Comparison of ENCODE assay signal across 11 cellular contexts in the genomic region with DNA sequence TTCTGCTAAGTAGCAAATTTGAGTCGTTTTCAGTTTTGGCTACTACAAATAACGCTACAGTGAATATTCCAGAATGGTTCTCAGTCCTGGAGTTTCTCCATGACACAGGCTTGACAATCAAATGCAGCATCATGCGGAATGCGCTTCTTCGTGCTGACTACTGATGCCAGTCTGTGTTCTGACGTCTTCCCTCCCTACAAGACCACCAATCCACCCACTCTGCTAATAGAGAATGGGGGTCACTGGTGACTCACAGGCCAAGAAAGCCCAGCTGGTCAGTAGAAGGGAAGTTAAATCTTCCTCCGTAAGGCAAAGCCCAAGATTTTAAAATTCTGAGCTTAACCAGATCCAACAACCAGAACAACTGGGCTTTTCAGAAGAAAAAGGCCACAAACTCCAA.
DNase-seq lines count a peak whose midpoint lies in the region; ATAC-seq and TF ChIP-seq lines count a peak whose summit lies in the region.
"Had no signal": no experiment of that assay in that cellular context is flagged by ENCODE, and none has a peak within 500 bp of the region (broad histone marks: within the 10 kb centered on the region; RNA-seq: fewer than 3 reads in every experiment).

No MANE protein-coding gene starts in this region.

- H3K36me3 Mint-ChIP-seq in endothelial cell (ENCODE audit: low read depth, unreplicated experiment) = peaks cover 5% of the 10 kb centered on the region
- peaks cover 3% of the 10 kb centered on the region for H3K36me3 Mint-ChIP-seq in neural crest cell (ENCODE audit: low read depth)
- H3K36me3 Mint-ChIP-seq in activated naive CD4-positive, alpha-beta T cell treated with anti-CD3 and anti-CD28 coated beads, Interleukin-2, amount 10 ng/mL, durations not matched to agents 7 days and 5 days = peaks cover 2% of the 10 kb centered on the region

- H3K27me3 ChIP-seq in right cardiac atrium (ENCODE audit: control insufficient read depth, insufficient read depth) = no peaks in the 10 kb centered on the region
- no peaks in the 10 kb centered on the region for H3K27me3 ChIP-seq in vagina
- H3K27me3 ChIP-seq: tibial nerve had no signal

- ATAC-seq in right cardiac atrium (no peak), Right ventricle myocardium inferior (no peak), HG03432 (IDR thresholded peaks at IDR 0.05; ENCODE audit: unreplicated experiment) (no peak)

- CTCF ChIA-PET in activated naive CD4-positive, alpha-beta T cell treated with anti-CD3 and anti-CD28 coated beads, Interleukin-2, amount 10 ng/mL, durations not matched to agents 7 days and 5 days (lab: Charles Lee) = no interaction called here

- 70% methylated on average over 7 of the region's 7 CpGs for WGBS in right cardiac atrium

- H3K4me3 Mint-ChIP-seq in endothelial cell (ENCODE audit: unreplicated experiment) (peak overlapping the region; percentile 66), neural crest cell (peak overlapping the region; percentile 7)
- no peak overlapping the region for H3K4me3 Mint-ChIP-seq in activated naive CD4-positive, alpha-beta T cell treated with anti-CD3 and anti-CD28 coated beads, Interleukin-2, amount 10 ng/mL, durations not matched to agents 7 days and 5 days
- H3K4me3 Mint-ChIP-seq: activated CD4-positive, alpha-beta T cell treated with anti-CD3 and anti-CD28 coated beads, Interleukin-2, amount 10 ng/mL, durations not matched to agents 24 days and 14 days; activated T-cell treated with anti-CD3 and anti-CD28 coated beads, Interleukin-2, amount 50 U/mL, for 72 hours had no signal

- H3K9me3 Mint-ChIP-seq in endothelial cell (ENCODE audit: unreplicated experiment) = no peaks in the 10 kb centered on the region
- H3K9me3 Mint-ChIP-seq in neural crest cell = no peaks in the 10 kb centered on the region
- H3K9me3 Mint-ChIP-seq in activated naive CD4-positive, alpha-beta T cell treated with anti-CD3 and anti-CD28 coated beads, Interleukin-2, amount 10 ng/mL, durations not matched to agents 7 days and 5 days = no peaks in the 10 kb centered on the region
- H3K9me3 Mint-ChIP-seq: activated CD4-positive, alpha-beta T cell treated with anti-CD3 and anti-CD28 coated beads, Interleukin-2, amount 10 ng/mL, durations not matched to agents 24 days and 14 days; activated T-cell treated with anti-CD3 and anti-CD28 coated beads, Interleukin-2, amount 50 U/mL, for 72 hours had no signal

- H3K27me3 Mint-ChIP-seq in endothelial cell (ENCODE audit: unreplicated experiment) = peaks cover 10% of the 10 kb centered on the region
- H3K27me3 Mint-ChIP-seq in neural crest cell (ENCODE audit: low read depth) = peaks cover 3% of the 10 kb centered on the region
- no peaks in the 10 kb centered on the region for H3K27me3 Mint-ChIP-seq in activated naive CD4-positive, alpha-beta T cell treated with anti-CD3 and anti-CD28 coated beads, Interleukin-2, amount 10 ng/mL, durations not matched to agents 7 days and 5 days
- H3K27me3 Mint-ChIP-seq: activated CD4-positive, alpha-beta T cell treated with anti-CD3 and anti-CD28 coated beads, Interleukin-2, amount 10 ng/mL, durations not matched to agents 24 days and 14 days had no signal

- DNase-seq in right cardiac atrium (no peak), Right ventricle myocardium inferior (ENCODE audit: missing footprints) (no peak), endothelial cell (ENCODE audit: low spot score) (no peak), neural crest cell (ENCODE audit: low read depth, low spot score) (no peak), vagina (ENCODE audit: extremely low spot score in 2 of 2) (no peak), ACHN (no peak)
- no peak for DNase-seq in activated naive CD4-positive, alpha-beta T cell treated with anti-CD3 and anti-CD28 coated beads, Interleukin-2, amount 10 ng/mL, durations not matched to agents 7 days and 5 days
- DNase-seq: activated CD4-positive, alpha-beta T cell treated with anti-CD3 and anti-CD28 coated beads, Interleukin-2, amount 10 ng/mL, durations not matched to agents 24 days and 14 days; activated T-cell treated with anti-CD3 and anti-CD28 coated beads, Interleukin-2, amount 50 U/mL, for 72 hours had no signal

- H3K36me3 ChIP-seq in vagina = no peaks in the 10 kb centered on the region
- H3K36me3 ChIP-seq: tibial nerve had no signal

- H3K4me1 Mint-ChIP-seq in endothelial cell (ENCODE audit: unreplicated experiment) (peaks cover 82% of the 10 kb centered on the region), neural crest cell (peaks cover 69% of the 10 kb centered on the region)
- H3K4me1 Mint-ChIP-seq in activated naive CD4-positive, alpha-beta T cell treated with anti-CD3 and anti-CD28 coated beads, Interleukin-2, amount 10 ng/mL, durations not matched to agents 7 days and 5 days = peaks cover 10% of the 10 kb centered on the region

- intact Hi-C loops in right cardiac atrium (cut with DNase I) (loop anchor here in 1 of 4 donors (10.0 kb wide), 1 partner anchor 99 kb away; no protein-coding TSS in a partner anchor), Right ventricle myocardium inferior (cut with DNase I) (no loop called here), vagina (cut with DNase I) (no loop called here)

- no peaks in the 10 kb centered on the region for H3K9me3 ChIP-seq in right cardiac atrium (ENCODE audit: control insufficient read depth, low read length)
- no peaks in the 10 kb centered on the region for H3K9me3 ChIP-seq in vagina
- H3K9me3 ChIP-seq: tibial nerve had no signal

- in situ Hi-C loops in ACHN (cut with HindIII; ENCODE audit: low pct_ligation_motif_present, low pct_unique_long_range_greater_than_20kb, low sequenced_read_pairs) = no loop called here

- H3K4me3 ChIP-seq in right cardiac atrium (ENCODE audit: low read length) = no peak overlapping the region
- no peak overlapping the region for H3K4me3 ChIP-seq in vagina
- H3K4me3 ChIP-seq: tibial nerve had no signal

- peak overlapping the region; percentile 89 for H3K27ac Mint-ChIP-seq in endothelial cell (ENCODE audit: unreplicated experiment)
- H3K27ac Mint-ChIP-seq in neural crest cell (ENCODE audit: unreplicated experiment) = peak overlapping the region; percentile 64
- no peak overlapping the region for H3K27ac Mint-ChIP-seq in activated naive CD4-positive, alpha-beta T cell treated with anti-CD3 and anti-CD28 coated beads, Interleukin-2, amount 10 ng/mL, durations not matched to agents 7 days and 5 days
- H3K27ac Mint-ChIP-seq: activated CD4-positive, alpha-beta T cell treated with anti-CD3 and anti-CD28 coated beads, Interleukin-2, amount 10 ng/mL, durations not matched to agents 24 days and 14 days; activated T-cell treated with anti-CD3 and anti-CD28 coated beads, Interleukin-2, amount 50 U/mL, for 72 hours had no signal

- peaks cover 27% of the 10 kb centered on the region for H3K4me1 ChIP-seq in right cardiac atrium (ENCODE audit: control insufficient read depth, insufficient read depth, low read length)
- peaks cover 92% of the 10 kb centered on the region for H3K4me1 ChIP-seq in vagina

- peak overlapping the region; percentile 21 for H3K27ac ChIP-seq in right cardiac atrium (ENCODE audit: low read length)
- H3K27ac ChIP-seq in vagina = peak overlapping the region; percentile 95

- TF ChIP-seq CTCF in endothelial cell (IDR thresholded peaks at IDR 0.05; ENCODE audit: unreplicated experiment) (no peak), neural crest cell (conservative IDR thresholded peaks at IDR 0.05) (no peak), vagina (IDR thresholded peaks at IDR 0.05) (no peak)

- no peak for TF ChIP-seq POLR2A in vagina (IDR thresholded peaks at IDR 0.05)
